In genomic region chr1:173429517-173430477, GRCh38 we compare ENCODE assay signal across 8 cellular contexts. TPM values are rescaled to one million over a fixed set of nuclear protein-coding genes. Genes with fewer than 3 reads are reported as not detected.
DNase-seq lines count a peak whose midpoint lies in the region; ATAC-seq and TF ChIP-seq lines count a peak whose summit lies in the region.

No MANE protein-coding gene starts in this region.

- no peaks in the 10 kb centered on the region for H4K20me1 ChIP-seq in BLaER1

- H3K36me3 ChIP-seq in BLaER1 (no peaks in the 10 kb centered on the region), testis (ENCODE audit: low read depth, missing control alignments) (no peaks in the 10 kb centered on the region)

- H3K4me1 ChIP-seq in BLaER1 (peaks cover 32% of the 10 kb centered on the region), testis (peaks cover 17% of the 10 kb centered on the region)

- peak overlapping the region; percentile 82 for H3K4me2 ChIP-seq in BLaER1

- peak; percentile 29 for DNase-seq in HK-2 (ENCODE audit: unreplicated experiment)
- peak; percentile 71 for DNase-seq in RWPE1 (ENCODE audit: low spot score)
- peak; percentile 13 for DNase-seq in activated gamma-delta T cell (lab: John Stamatoyannopoulos, UW)
- DNase-seq in foreskin melanocyte: peak; percentile 70
- DNase-seq in non-pigmented ciliary epithelial cell (ENCODE audit: low read depth): peak; percentile 93
- peak; percentile 92 for DNase-seq in testis

- TF ChIP-seq POLR2A in testis (IDR thresholded peaks at IDR 0.05): no peak

- peak overlapping the region; percentile 68 for H3K27ac ChIP-seq in BLaER1
- H3K27ac ChIP-seq in RWPE1: peak overlapping the region; percentile 85
- peak overlapping the region; percentile 9 to 86 for H3K27ac ChIP-seq in testis

- CTCF ChIA-PET in RWPE1 (lab: Yijun Ruan, JAX): interaction anchor here (0.6 to 1.4 kb wide), 7 partner anchors 10 to 940 kb away, joined by 3 to 4 read pairs (median 3); partner anchors contain the start of gene CENPL

- no peaks in the 10 kb centered on the region for H3K9me3 ChIP-seq in BLaER1
- no peaks in the 10 kb centered on the region for H3K9me3 ChIP-seq in testis

- H3K4me3 ChIP-seq in BLaER1: peak overlapping the region; percentile 45
- H3K4me3 ChIP-seq in testis: peak overlapping the region; percentile 10

- ATAC-seq in GM19351 (IDR thresholded peaks at IDR 0.05; ENCODE audit: unreplicated experiment): peak; percentile 72

- intact Hi-C loops in testis (cut with DNase I; ENCODE audit: low total_unique reads): loop anchor here (10.0 kb wide), 1 partner anchor 395 kb away; the partner anchor contains the start of genes CENPL and DARS2

- peak; percentile 24; the same call in 1 of the 2 replicates for TF ChIP-seq CTCF in RWPE1 (conservative IDR thresholded peaks at IDR 0.05; ENCODE audit: low read depth)
- TF ChIP-seq CTCF in testis (IDR thresholded peaks at IDR 0.05): peak; percentile 34 to 65 (median 46)

- POLR2A ChIA-PET in RWPE1 (lab: Yijun Ruan, JAX; ENCODE audit: low non-redundant PET): no interaction called here

- H3K27me3 ChIP-seq in BLaER1: no peaks in the 10 kb centered on the region
- H3K27me3 ChIP-seq in testis: no peaks in the 10 kb centered on the region

- peak overlapping the region; percentile 52; the same call in 1 of the 2 replicates for H3K9ac ChIP-seq in BLaER1

- 4 to 9% methylated on average over 15 of the region's 15 CpGs for WGBS in testis, 2 donors

RNA-seq across cellular contexts. Expression of gene PRDX6, which starts 47.3 kb away (rescaled TPM):
- total RNA-seq in testis: 100 to 1,000 TPM; 376 to 458 TPM
- polyA plus RNA-seq in testis (ENCODE audit: insufficient read depth, low read depth, low replicate concordance): 385 TPM

Comparison
In these comparisons a context has a peak if more than half of its experiments do, and no peak if none do; other contexts are left out.
1. Peak in every context shown above with its lines: DNase-seq, ATAC-seq, H3K4me3 ChIP-seq and H3K27ac ChIP-seq.
2. DNase-seq: peak in every context shown above with its lines; median percentile 93 in non-pigmented ciliary epithelial cell; 92 in testis; 71 in RWPE1; 70 in foreskin melanocyte; 29 in HK-2; 13 in activated gamma-delta T cell.